Comparison of ENCODE assay signal across 1 cellular context in the genomic region with DNA sequence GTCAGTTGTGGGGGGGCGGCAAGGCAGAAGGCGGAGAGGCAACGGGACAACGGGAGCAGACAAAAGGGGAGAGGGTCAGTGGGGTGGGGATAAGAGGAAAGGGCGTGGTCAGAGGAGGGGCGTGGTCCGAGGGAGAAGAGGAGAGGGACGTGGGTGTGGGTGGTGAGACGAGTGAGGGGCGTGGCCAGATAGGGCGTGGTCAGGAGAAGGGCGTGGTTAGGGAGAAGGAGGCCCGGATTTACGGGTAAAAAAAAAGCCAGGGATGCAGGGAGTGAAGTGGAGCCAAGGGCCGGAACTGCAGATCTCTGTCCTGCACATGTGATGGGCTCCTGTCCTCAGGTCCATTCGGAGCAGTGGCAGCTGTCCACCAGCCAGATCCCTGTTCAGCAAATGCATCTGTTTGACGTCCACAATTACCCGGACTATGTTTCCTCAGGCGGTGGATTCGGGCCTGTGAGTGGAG.
TF ChIP-seq lines count a peak whose summit lies in the region.

No MANE protein-coding gene starts in this region.

TF ChIP-seq in K562, 482 proteins besides CTCF, POLR2A, EP300 and RAD21 (continued from another document and continues in another):
- TF ChIP-seq JUND (IDR thresholded peaks at IDR 0.05; ENCODE audit: borderline replicate concordance, low read depth, low read length) (no peak; the same call in 1 of the 2 replicates), JUND (tag; IDR thresholded peaks at IDR 0.05; ENCODE audit: borderline replicate concordance, low read depth, low read length) (peak; percentile 25; the same call in 1 of the 3 replicates), CREB1 (IDR thresholded peaks at IDR 0.05) (no peak), CREB1 (CRISPR knock-in tag; IDR thresholded peaks at IDR 0.05) (0 out of 2 replicates have a peak, but pooled peaks have one; percentile 54), C11orf30 (IDR thresholded peaks at IDR 0.05; ENCODE audit: low read depth) (peak; percentile 91), NRF1 (conservative IDR thresholded peaks at IDR 0.05 in 1 of 2, IDR thresholded peaks at IDR 0.05 in 1 of 2) (peak; percentile 56 to 62; a peak in 3 of 4 replicates), NBN (IDR thresholded peaks at IDR 0.05; ENCODE audit: low read depth) (peak; percentile 77; the same call in 1 of the 2 replicates), HNRNPLL (IDR thresholded peaks at IDR 0.05; ENCODE audit: low read depth, low read length, poor library complexity, severe bottlenecking) (peak; percentile 28), TRIM28 (IDR thresholded peaks at IDR 0.05) (no peak), HDAC1 (IDR thresholded peaks at IDR 0.05) (peak in 1 of 2 experiments; percentile 76; a peak in 2 of 4 replicates), PHF8 (IDR thresholded peaks at IDR 0.05; ENCODE audit: borderline replicate concordance, low read length) (peak; percentile 32; the same call in 1 of the 2 replicates), PHB2 (IDR thresholded peaks at IDR 0.05; ENCODE audit: low read depth) (peak; percentile 37; the same call in 1 of the 2 replicates), HDGF (IDR thresholded peaks at IDR 0.05) (peak; percentile 99), MXI1 (IDR thresholded peaks at IDR 0.05; ENCODE audit: low read depth, low read length) (no peak), JUN (IDR thresholded peaks at IDR 0.05; ENCODE audit: borderline replicate concordance, low read depth, low read length) (0 out of 2 replicates have a peak, but pooled peaks have one; percentile 29), JUN (CRISPR knock-in tag; IDR thresholded peaks at IDR 0.05; ENCODE audit: borderline replicate concordance) (no peak), ETS1 (conservative IDR thresholded peaks at IDR 0.05; ENCODE audit: control insufficient read depth, low read depth, low read length) (0 out of 2 replicates have a peak, but pooled peaks have one; percentile 39), THRB (CRISPR knock-in tag; conservative IDR thresholded peaks at IDR 0.05) (0 out of 2 replicates have a peak, but pooled peaks have one; percentile 29), SAFB2 (IDR thresholded peaks at IDR 0.05; ENCODE audit: borderline replicate concordance, low read depth, low read length, severe bottlenecking) (no peak), AFF1 (IDR thresholded peaks at IDR 0.05; ENCODE audit: low read depth in 1 of 2, partially characterized antibody in 2 of 2) (peak in 1 of 2 experiments; percentile 45), ZSCAN29 (IDR thresholded peaks at IDR 0.05) (0 out of 2 replicates have a peak, but pooled peaks have one; percentile 62), RBFOX2 (IDR thresholded peaks at IDR 0.05; ENCODE audit: low read depth, low read length) (no peak), TFAP4 (CRISPR knock-in tag; IDR thresholded peaks at IDR 0.05; ENCODE audit: borderline replicate concordance) (peak; percentile 34; the same call in 1 of the 2 replicates), ZFP36 (IDR thresholded peaks at IDR 0.05; ENCODE audit: low read depth, low read length, partially characterized antibody) (no peak), KLF1 (tag; IDR thresholded peaks at IDR 0.05) (peak; percentile 92), MAFG (tag; conservative IDR thresholded peaks at IDR 0.05) (peak; percentile 69), USF1 (CRISPR knock-in tag; IDR thresholded peaks at IDR 0.05) (peak; percentile 36; the same call in 1 of the 2 replicates), MAX (CRISPR knock-in tag; IDR thresholded peaks at IDR 0.05) (peak; percentile 12; the same call in 1 of the 2 replicates), HLTF (IDR thresholded peaks at IDR 0.05) (peak; percentile 93)
- TF ChIP-seq, protein P1, sequence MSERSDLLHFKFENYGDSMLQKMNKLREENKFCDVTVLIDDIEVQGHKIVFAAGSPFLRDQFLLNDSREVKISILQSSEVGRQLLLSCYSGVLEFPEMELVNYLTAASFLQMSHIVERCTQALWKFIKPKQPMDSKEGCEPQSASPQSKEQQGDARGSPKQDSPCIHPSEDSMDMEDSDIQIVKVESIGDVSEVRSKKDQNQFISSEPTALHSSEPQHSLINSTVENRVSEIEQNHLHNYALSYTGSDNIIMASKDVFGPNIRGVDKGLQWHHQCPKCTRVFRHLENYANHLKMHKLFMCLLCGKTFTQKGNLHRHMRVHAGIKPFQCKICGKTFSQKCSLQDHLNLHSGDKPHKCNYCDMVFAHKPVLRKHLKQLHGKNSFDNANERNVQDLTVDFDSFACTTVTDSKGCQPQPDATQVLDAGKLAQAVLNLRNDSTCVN (CRISPR knock-in tag; IDR thresholded peaks at IDR 0.05): peak; percentile 80; the same call in 1 of the 2 replicates
- TF ChIP-seq, protein P2, sequence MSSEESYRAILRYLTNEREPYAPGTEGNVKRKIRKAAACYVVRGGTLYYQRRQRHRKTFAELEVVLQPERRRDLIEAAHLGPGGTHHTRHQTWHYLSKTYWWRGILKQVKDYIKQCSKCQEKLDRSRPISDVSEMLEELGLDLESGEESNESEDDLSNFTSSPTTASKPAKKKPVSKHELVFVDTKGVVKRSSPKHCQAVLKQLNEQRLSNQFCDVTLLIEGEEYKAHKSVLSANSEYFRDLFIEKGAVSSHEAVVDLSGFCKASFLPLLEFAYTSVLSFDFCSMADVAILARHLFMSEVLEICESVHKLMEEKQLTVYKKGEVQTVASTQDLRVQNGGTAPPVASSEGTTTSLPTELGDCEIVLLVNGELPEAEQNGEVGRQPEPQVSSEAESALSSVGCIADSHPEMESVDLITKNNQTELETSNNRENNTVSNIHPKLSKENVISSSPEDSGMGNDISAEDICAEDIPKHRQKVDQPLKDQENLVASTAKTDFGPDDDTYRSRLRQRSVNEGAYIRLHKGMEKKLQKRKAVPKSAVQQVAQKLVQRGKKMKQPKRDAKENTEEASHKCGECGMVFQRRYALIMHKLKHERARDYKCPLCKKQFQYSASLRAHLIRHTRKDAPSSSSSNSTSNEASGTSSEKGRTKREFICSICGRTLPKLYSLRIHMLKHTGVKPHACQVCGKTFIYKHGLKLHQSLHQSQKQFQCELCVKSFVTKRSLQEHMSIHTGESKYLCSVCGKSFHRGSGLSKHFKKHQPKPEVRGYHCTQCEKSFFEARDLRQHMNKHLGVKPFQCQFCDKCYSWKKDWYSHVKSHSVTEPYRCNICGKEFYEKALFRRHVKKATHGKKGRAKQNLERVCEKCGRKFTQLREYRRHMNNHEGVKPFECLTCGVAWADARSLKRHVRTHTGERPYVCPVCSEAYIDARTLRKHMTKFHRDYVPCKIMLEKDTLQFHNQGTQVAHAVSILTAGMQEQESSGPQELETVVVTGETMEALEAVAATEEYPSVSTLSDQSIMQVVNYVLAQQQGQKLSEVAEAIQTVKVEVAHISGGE (CRISPR knock-in tag; IDR thresholded peaks at IDR 0.05): no peak
- TF ChIP-seq, protein P3, sequence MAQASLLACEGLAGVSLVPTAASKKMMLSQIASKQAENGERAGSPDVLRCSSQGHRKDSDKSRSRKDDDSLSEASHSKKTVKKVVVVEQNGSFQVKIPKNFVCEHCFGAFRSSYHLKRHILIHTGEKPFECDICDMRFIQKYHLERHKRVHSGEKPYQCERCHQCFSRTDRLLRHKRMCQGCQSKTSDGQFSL (CRISPR knock-in tag; IDR thresholded peaks at IDR 0.05): peak; percentile 97
- TF ChIP-seq, protein P3 (tag; IDR thresholded peaks at IDR 0.05): peak in 1 of 2 experiments; percentile 66; a peak in 2 of 4 replicates
- TF ChIP-seq, protein P4, sequence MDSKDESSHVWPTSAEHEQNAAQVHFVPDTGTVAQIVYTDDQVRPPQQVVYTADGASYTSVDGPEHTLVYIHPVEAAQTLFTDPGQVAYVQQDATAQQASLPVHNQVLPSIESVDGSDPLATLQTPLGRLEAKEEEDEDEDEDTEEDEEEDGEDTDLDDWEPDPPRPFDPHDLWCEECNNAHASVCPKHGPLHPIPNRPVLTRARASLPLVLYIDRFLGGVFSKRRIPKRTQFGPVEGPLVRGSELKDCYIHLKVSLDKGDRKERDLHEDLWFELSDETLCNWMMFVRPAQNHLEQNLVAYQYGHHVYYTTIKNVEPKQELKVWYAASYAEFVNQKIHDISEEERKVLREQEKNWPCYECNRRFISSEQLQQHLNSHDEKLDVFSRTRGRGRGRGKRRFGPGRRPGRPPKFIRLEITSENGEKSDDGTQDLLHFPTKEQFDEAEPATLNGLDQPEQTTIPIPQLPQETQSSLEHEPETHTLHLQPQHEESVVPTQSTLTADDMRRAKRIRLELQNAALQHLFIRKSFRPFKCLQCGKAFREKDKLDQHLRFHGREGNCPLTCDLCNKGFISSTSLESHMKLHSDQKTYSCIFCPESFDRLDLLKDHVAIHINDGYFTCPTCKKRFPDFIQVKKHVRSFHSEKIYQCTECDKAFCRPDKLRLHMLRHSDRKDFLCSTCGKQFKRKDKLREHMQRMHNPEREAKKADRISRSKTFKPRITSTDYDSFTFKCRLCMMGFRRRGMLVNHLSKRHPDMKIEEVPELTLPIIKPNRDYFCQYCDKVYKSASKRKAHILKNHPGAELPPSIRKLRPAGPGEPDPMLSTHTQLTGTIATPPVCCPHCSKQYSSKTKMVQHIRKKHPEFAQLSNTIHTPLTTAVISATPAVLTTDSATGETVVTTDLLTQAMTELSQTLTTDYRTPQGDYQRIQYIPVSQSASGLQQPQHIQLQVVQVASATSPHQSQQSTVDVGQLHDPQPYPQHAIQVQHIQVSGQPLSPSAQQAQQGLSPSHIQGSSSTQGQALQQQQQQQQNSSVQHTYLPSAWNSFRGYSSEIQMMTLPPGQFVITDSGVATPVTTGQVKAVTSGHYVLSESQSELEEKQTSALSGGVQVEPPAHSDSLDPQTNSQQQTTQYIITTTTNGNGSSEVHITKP (IDR thresholded peaks at IDR 0.05; ENCODE audit: partially characterized antibody): peak; percentile 67
- TF ChIP-seq, protein P5, sequence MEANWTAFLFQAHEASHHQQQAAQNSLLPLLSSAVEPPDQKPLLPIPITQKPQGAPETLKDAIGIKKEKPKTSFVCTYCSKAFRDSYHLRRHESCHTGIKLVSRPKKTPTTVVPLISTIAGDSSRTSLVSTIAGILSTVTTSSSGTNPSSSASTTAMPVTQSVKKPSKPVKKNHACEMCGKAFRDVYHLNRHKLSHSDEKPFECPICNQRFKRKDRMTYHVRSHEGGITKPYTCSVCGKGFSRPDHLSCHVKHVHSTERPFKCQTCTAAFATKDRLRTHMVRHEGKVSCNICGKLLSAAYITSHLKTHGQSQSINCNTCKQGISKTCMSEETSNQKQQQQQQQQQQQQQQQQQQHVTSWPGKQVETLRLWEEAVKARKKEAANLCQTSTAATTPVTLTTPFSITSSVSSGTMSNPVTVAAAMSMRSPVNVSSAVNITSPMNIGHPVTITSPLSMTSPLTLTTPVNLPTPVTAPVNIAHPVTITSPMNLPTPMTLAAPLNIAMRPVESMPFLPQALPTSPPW (CRISPR knock-in tag; IDR thresholded peaks at IDR 0.05): peak; percentile 68
